ENCODE assay signal across 1 cellular context in genomic region chr7:41969713-41970112, GRCh38.
TF ChIP-seq lines count a peak whose summit lies in the region.

No MANE protein-coding gene starts in this region.

TF ChIP-seq in GM23338, 12 proteins besides CTCF, POLR2A, EP300 and RAD21 (continued from another document):
- TF ChIP-seq, protein P1, sequence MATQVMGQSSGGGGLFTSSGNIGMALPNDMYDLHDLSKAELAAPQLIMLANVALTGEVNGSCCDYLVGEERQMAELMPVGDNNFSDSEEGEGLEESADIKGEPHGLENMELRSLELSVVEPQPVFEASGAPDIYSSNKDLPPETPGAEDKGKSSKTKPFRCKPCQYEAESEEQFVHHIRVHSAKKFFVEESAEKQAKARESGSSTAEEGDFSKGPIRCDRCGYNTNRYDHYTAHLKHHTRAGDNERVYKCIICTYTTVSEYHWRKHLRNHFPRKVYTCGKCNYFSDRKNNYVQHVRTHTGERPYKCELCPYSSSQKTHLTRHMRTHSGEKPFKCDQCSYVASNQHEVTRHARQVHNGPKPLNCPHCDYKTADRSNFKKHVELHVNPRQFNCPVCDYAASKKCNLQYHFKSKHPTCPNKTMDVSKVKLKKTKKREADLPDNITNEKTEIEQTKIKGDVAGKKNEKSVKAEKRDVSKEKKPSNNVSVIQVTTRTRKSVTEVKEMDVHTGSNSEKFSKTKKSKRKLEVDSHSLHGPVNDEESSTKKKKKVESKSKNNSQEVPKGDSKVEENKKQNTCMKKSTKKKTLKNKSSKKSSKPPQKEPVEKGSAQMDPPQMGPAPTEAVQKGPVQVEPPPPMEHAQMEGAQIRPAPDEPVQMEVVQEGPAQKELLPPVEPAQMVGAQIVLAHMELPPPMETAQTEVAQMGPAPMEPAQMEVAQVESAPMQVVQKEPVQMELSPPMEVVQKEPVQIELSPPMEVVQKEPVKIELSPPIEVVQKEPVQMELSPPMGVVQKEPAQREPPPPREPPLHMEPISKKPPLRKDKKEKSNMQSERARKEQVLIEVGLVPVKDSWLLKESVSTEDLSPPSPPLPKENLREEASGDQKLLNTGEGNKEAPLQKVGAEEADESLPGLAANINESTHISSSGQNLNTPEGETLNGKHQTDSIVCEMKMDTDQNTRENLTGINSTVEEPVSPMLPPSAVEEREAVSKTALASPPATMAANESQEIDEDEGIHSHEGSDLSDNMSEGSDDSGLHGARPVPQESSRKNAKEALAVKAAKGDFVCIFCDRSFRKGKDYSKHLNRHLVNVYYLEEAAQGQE (IDR thresholded peaks at IDR 0.05; ENCODE audit: unreplicated experiment): no peak
- TF ChIP-seq ZNF331 (CRISPR knock-in tag; IDR thresholded peaks at IDR 0.05; ENCODE audit: low read depth): no peak
- TF ChIP-seq NANOG (IDR thresholded peaks at IDR 0.05; ENCODE audit: borderline replicate concordance): no peak
